1 cellular context compared by ENCODE assay signal in the genomic region with DNA sequence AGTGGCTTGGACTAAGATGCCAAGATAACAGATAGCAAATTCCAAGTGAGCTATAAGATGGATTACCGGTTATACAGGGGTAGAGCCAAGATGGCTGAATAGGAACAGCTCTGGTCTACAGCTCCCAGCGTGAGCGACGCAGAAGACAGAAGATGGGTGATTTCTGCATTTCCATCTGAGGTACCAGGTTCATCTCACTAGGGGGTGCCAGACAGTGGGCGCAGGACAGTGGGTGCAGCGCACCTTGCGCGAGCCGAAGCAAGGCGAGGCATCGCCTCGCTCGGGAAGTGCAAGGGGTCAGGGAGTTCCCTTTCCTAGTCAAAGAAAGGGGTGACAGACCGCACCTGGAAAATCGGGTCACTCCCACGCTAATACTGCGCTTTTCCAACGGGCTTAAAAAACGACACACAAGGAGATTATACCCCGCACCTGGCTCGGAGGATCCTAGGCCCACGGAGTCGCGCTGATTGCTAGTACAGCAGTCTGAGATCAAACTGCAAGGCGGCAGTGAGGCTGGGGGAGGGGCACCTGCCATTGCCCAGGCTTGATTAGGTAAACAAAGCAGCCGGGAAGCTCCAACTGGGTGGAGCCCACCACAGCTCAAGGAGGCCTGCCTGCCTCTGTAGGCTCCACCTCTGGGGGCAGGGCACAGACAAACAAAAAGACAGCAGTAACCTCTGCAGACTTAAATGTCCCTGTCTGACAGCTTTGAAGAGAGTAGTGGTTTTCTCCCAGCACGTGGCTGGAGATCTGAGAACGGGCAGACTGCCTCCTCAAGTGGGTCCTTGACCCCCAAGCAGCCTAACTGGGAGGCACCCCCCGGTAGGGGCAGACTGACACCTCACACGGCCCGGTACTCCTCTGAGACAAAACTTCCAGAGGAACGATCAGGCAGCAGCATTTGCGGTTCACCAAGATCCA.
A peak's percentile ranks its signal among the peaks of the same experiment; 100 is the strongest.
TF ChIP-seq lines count a peak whose summit lies in the region.

No MANE protein-coding gene starts in this region.

TF ChIP-seq in HEK293, 187 proteins besides CTCF, POLR2A, EP300 and RAD21:
- TF ChIP-seq GLIS1 (tag by site-specific recombination; IDR thresholded peaks at IDR 0.05) = peak; percentile 48
